ENCODE assay signal across 14 cellular contexts in genomic region chr3:141955163-141955562, GRCh38.
A peak's percentile ranks its signal among the peaks of the same experiment; 100 is the strongest.
DNase-seq lines count a peak whose midpoint lies in the region; TF ChIP-seq lines count a peak whose summit lies in the region.
"Had no signal": no experiment of that assay in that cellular context is flagged by ENCODE, and none has a peak within 500 bp of the region (broad histone marks: within the 10 kb centered on the region; RNA-seq: fewer than 3 reads in every experiment).

No MANE protein-coding gene starts in this region.

- CTCF ChIA-PET in BJ (lab: Yijun Ruan, JAX): no interaction called here
- CTCF ChIA-PET in OCI-LY7 (lab: Charles Lee; ENCODE audit: unreplicated experiment): no interaction called here

- H3K4me3 Mint-ChIP-seq in endodermal cell (no peak overlapping the region), nephron progenitor cell (peak overlapping the region; percentile 31)
- H3K4me3 Mint-ChIP-seq: CD14-positive monocyte had no signal

- no TSS peak for BruUV-seq in OCI-LY7 (replicated peaks; lab: Mats Ljungman, UMichigan)

- no peak overlapping the region for H3K9ac ChIP-seq in endodermal cell (ENCODE audit: extremely low read depth, low read length, poor library complexity, severe bottlenecking)

- H3K27me3 ChIP-seq in BJ (ENCODE audit: control insufficient read depth, insufficient read depth, low read length) (no peaks in the 10 kb centered on the region), endodermal cell (ENCODE audit: control insufficient read depth, insufficient read depth, low read length, poor library complexity, severe bottlenecking) (no peaks in the 10 kb centered on the region)
- H3K27me3 ChIP-seq: Peyer's patch had no signal

- H4K20me1 ChIP-seq in OCI-LY7 (ENCODE audit: insufficient read depth, low read length): no peaks in the 10 kb centered on the region

- H3K9me2 ChIP-seq in OCI-LY7 (ENCODE audit: insufficient read depth, low read length): no peaks in the 10 kb centered on the region

- H3K79me2 ChIP-seq in OCI-LY7 (ENCODE audit: insufficient read depth, low read depth, low read length): no peaks in the 10 kb centered on the region

- H3K4me3 ChIP-seq in BJ (ENCODE audit: low read depth, low read length) (no peak overlapping the region), endodermal cell (ENCODE audit: low read length) (no peak overlapping the region), OCI-LY7 (ENCODE audit: low read depth, low read length, poor library complexity, severe bottlenecking) (no peak overlapping the region)
- H3K4me3 ChIP-seq: Peyer's patch had no signal

- H3K4me1 ChIP-seq in endodermal cell (ENCODE audit: control insufficient read depth, insufficient read depth, low read length): no peaks in the 10 kb centered on the region
- peaks cover 13% of the 10 kb centered on the region for H3K4me1 ChIP-seq in OCI-LY7 (ENCODE audit: insufficient read depth, low read length, poor library complexity, severe bottlenecking)
- H3K4me1 ChIP-seq: Peyer's patch had no signal

- H3K27ac Mint-ChIP-seq in endodermal cell (peak overlapping the region; percentile 10), nephron progenitor cell (peak overlapping the region; percentile 97)

- H3K36me3 ChIP-seq in BJ (ENCODE audit: control insufficient read depth, insufficient read depth, low read length): no peaks in the 10 kb centered on the region; the same call in 1 of the 2 replicates
- peaks cover 10% of the 10 kb centered on the region for H3K36me3 ChIP-seq in endodermal cell (ENCODE audit: control insufficient read depth, insufficient read depth, low read length)
- peaks cover 88% of the 10 kb centered on the region for H3K36me3 ChIP-seq in OCI-LY7 (ENCODE audit: insufficient read depth, low read length)

- 89 to 92% methylated on average over 3 to 6 of the region's 6 CpGs for WGBS in endodermal cell (ENCODE audit: insufficient coverage in 1 of 2, insufficient read length in 1 of 2), 2 experiments

- peaks cover 29% of the 10 kb centered on the region for H3K36me3 Mint-ChIP-seq in endodermal cell (ENCODE audit: low read depth)
- peaks cover 77% of the 10 kb centered on the region for H3K36me3 Mint-ChIP-seq in nephron progenitor cell (ENCODE audit: low read depth)

- DNase-seq in BJ (ENCODE audit: low read depth) (peak; percentile 46), M059J (ENCODE audit: low read depth) (peak; percentile 91), endodermal cell (no peak), nephron progenitor cell (peak; percentile 17), OCI-LY7 (ENCODE audit: low spot score) (no peak), T-helper 1 cell (no peak), NCI-H526 treated with DMSO at 0.1 percent for 48 hours (lab: John Stamatoyannopoulos, UW) (no peak)
- DNase-seq in stimulated activated naive CD4-positive, alpha-beta T cell (lab: John Stamatoyannopoulos, UW): no peak
- DNase-seq: activated effector memory CD4-positive, alpha-beta T cell treated with Interleukin-2 at 50 U/mL for 16 hours; effector CD4-positive, alpha-beta T cell; NCI-H2081; occipital lobe; Peyer's patch had no signal

- H3K9me3 ChIP-seq in endodermal cell (ENCODE audit: control insufficient read depth, low read length) (no peaks in the 10 kb centered on the region), OCI-LY7 (ENCODE audit: low read length) (no peaks in the 10 kb centered on the region)
- H3K9me3 ChIP-seq: Peyer's patch had no signal

- H3K4me1 Mint-ChIP-seq in endodermal cell: peaks cover 2% of the 10 kb centered on the region
- H3K4me1 Mint-ChIP-seq in nephron progenitor cell: peaks cover 51% of the 10 kb centered on the region

- TF ChIP-seq CTCF in BJ (IDR thresholded peaks at IDR 0.05; ENCODE audit: insufficient read depth, low read depth, low read length): no peak
- TF ChIP-seq CTCF in endodermal cell (conservative IDR thresholded peaks at IDR 0.05): no peak
- TF ChIP-seq CTCF in nephron progenitor cell (IDR thresholded peaks at IDR 0.05): no peak
- TF ChIP-seq CTCF in OCI-LY7 (conservative IDR thresholded peaks at IDR 0.05; ENCODE audit: low read length): no peak

- H3K27me3 Mint-ChIP-seq in endodermal cell (ENCODE audit: insufficient read depth): no peaks in the 10 kb centered on the region
- no peaks in the 10 kb centered on the region for H3K27me3 Mint-ChIP-seq in nephron progenitor cell (ENCODE audit: low read depth, poor library complexity)

- no peak overlapping the region for H3K4me2 ChIP-seq in OCI-LY7 (ENCODE audit: low read length)

- intact Hi-C loops in OCI-LY7 (cut with micrococcal nuclease; ENCODE audit: unreplicated experiment): no loop called here

- peak overlapping the region; percentile 81 for H3K27ac ChIP-seq in endodermal cell (ENCODE audit: low read depth, low read length)
- H3K27ac ChIP-seq in OCI-LY7 (ENCODE audit: low read depth, low read length, poor library complexity, severe bottlenecking): no peak overlapping the region
- H3K27ac ChIP-seq: Peyer's patch had no signal

- POLR2A ChIA-PET in BJ (lab: Charles Lee): no interaction called here
- POLR2A ChIA-PET in OCI-LY7 (lab: Charles Lee): interaction anchor here (0.5 to 1.5 kb wide), 4 partner anchors 11 to 174 kb away, joined by 3 to 6 read pairs (median 4); no protein-coding TSS in a partner anchor

- no peak overlapping the region for H2AFZ ChIP-seq in OCI-LY7 (ENCODE audit: low read length)

- H3K9me3 Mint-ChIP-seq in endodermal cell: no peaks in the 10 kb centered on the region
- H3K9me3 Mint-ChIP-seq in nephron progenitor cell: no peaks in the 10 kb centered on the region

Comparison
In these comparisons a context has a peak if more than half of its experiments do, and no peak if none do; other contexts are left out.
1. DNase-seq: peak in BJ (single experiment), M059J (single experiment) and nephron progenitor cell (single experiment); none in endodermal cell (single experiment), OCI-LY7 (single experiment), stimulated activated naive CD4-positive, alpha-beta T cell (0 of 6), T-helper 1 cell (0 of 5) and NCI-H526 treated with DMSO at 0.1 percent for 48 hours (single experiment).